ENCODE assay signal across 1 cellular context in genomic region chr4:177964693-177965168, GRCh38.
TF ChIP-seq lines count a peak whose summit lies in the region.

No MANE protein-coding gene starts in this region.

TF ChIP-seq in SK-N-SH treated with all-trans-retinoic acid at 6 μM for 48 hours, 23 proteins besides CTCF, POLR2A, EP300 and RAD21:
- TF ChIP-seq TOX (CRISPR knock-in tag; IDR thresholded peaks at IDR 0.05; ENCODE audit: borderline replicate concordance), result no peak
- TF ChIP-seq ZC3H10 (CRISPR knock-in tag; IDR thresholded peaks at IDR 0.05), result no peak
- TF ChIP-seq ESRRG (CRISPR knock-in tag; IDR thresholded peaks at IDR 0.05), result no peak
- no peak for TF ChIP-seq TCF4 (CRISPR knock-in tag; IDR thresholded peaks at IDR 0.05; ENCODE audit: borderline replicate concordance)
